8 cellular contexts compared by ENCODE assay signal in the genomic region with DNA sequence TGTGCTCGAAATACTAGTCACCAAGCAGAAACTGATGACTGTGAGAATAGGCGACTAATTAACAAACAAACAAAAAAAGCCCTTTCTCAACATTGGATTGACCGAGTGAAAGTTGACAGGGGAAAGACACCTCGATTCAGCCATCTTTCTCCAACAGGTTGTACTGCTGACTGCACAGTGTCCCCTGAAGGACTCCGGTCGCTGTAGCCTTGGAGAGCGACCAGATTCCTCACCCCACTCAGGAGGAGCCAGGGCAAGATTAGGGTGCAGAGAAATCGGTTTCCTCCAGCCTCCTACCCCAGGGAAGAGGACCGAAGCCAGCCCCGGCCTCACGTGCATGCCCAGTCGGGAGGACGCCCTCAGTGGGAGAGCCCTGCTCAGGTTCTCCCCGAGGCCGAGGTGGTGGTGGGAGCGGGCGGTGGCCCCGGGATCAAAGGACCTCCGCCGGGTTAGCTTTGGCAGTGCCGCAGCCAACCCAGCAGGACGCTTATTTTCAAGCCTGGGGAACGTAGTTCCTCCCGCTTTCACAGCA. TPM values are rescaled to one million over a fixed set of nuclear protein-coding genes. Genes with fewer than 3 reads are reported as not detected.
DNase-seq lines count a peak whose midpoint lies in the region; ATAC-seq, FAIRE-seq and TF ChIP-seq lines count a peak whose summit lies in the region.

No MANE protein-coding gene starts in this region.

- DNase-seq in AG04450 (ENCODE audit: low read depth, low spot score) (no peak), NT2/D1 (ENCODE audit: low read depth, low spot score) (peak; percentile 23), anterior cingulate cortex (lab: John Stamatoyannopoulos, UW) (peak in 38 of 58 donors; percentile 38 to 78 (median 65)), hippocampal formation (lab: John Stamatoyannopoulos, UW) (peak; percentile 40 to 68), renal cortical epithelial cell (ENCODE audit: low read depth) (peak; percentile 26), D721Med (ENCODE audit: insufficient read length, low spot score) (no peak)

- no peak for FAIRE-seq in D721Med (lab: Jason Lieb, UNC)

- peaks cover 2% of the 10 kb centered on the region for H3K4me1 ChIP-seq in NT2/D1 (ENCODE audit: insufficient read depth, insufficient read length)

- H3K27ac ChIP-seq in AG04450 (ENCODE audit: low read depth, low read length) = peak overlapping the region; percentile 97

- H3K4me3 ChIP-seq in AG04450 (ENCODE audit: low read depth, low read length) (peak overlapping the region; percentile 77), NT2/D1 (ENCODE audit: insufficient read length, low read depth) (peak overlapping the region; percentile 64)

- CTCF ChIA-PET in AG04450 (lab: Charles Lee) = no interaction called here

- POLR2A ChIA-PET in AG04450 (lab: Yijun Ruan, JAX) = interaction anchor here (0.5 to 2.1 kb wide), 9 partner anchors 12 to 828 kb away, joined by 3 to 6 read pairs (median 4); a partner anchor contains a TSS

- peak overlapping the region; percentile 94 for H3K9ac ChIP-seq in NT2/D1 (ENCODE audit: insufficient read length, low read depth)

- ATAC-seq in GM18868 (IDR thresholded peaks at IDR 0.05; ENCODE audit: unreplicated experiment) (peak; percentile 12), HG03095 (IDR thresholded peaks at IDR 0.05; ENCODE audit: unreplicated experiment) (peak; percentile 18)

- no peaks in the 10 kb centered on the region for H3K36me3 ChIP-seq in NT2/D1 (ENCODE audit: insufficient read depth, insufficient read length, low read length)

- H3K9me3 ChIP-seq in AG04450 (ENCODE audit: control insufficient read depth, insufficient read depth, low read length) = no peaks in the 10 kb centered on the region; the same call in 1 of the 2 replicates
- H3K9me3 ChIP-seq in NT2/D1 (ENCODE audit: insufficient read depth, low read length) = no peaks in the 10 kb centered on the region

- H3K27me3 ChIP-seq in AG04450 (ENCODE audit: control insufficient read depth, insufficient read depth, low read length) (no peaks in the 10 kb centered on the region), NT2/D1 (ENCODE audit: insufficient read depth, insufficient read length) (peaks cover 5% of the 10 kb centered on the region)

- TF ChIP-seq CTCF in AG04450 (IDR thresholded peaks at IDR 0.05; ENCODE audit: low read depth, low read length) (no peak), D721Med (IDR thresholded peaks at IDR 0.05; ENCODE audit: insufficient read depth, missing control alignments) (no peak)

RNA-seq across cellular contexts. Expression of a gene that starts 1.1 kb away (rescaled TPM):
- 57.1 and 74.6 TPM in 2 replicates for polyA plus RNA-seq in AG04450 (2011; rRNA removed)
- polyA minus RNA-seq in AG04450 (2011; rRNA and poly(A)+ RNA removed) = 57.3 and 84.3 TPM in 2 replicates
- 66.8 and 85.1 TPM in 2 replicates for total RNA-seq in renal cortical epithelial cell

Comparison
In these comparisons a context has a peak if more than half of its experiments do, and no peak if none do; other contexts are left out.
1. DNase-seq: peak in NT2/D1 (single experiment), anterior cingulate cortex (38 of 58), hippocampal formation (2 of 2) and renal cortical epithelial cell (single experiment); none in AG04450 (single experiment) and D721Med (single experiment).